16 cellular contexts compared by ENCODE assay signal in the genomic region with DNA sequence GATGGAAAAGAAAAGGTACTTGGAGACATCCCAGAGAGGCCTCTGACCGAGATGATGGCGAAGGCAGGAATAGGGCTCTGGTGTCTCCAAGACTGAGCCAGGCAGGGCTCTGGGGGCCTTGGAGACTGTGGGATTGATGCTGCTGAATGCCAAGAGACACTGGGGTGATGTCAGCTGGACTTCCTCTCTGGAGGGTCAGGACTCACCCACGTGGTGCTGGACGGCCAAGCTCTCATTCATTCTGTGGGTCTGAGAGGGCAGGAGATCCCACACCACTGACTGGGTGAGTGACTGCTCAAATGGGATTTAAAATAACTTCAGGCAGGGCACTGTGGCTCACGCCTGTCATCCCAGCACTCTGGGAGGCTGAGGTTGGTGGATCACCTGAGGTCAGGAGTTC.
"Had no signal": no experiment of that assay in that cellular context is flagged by ENCODE, and none has a peak within 500 bp of the region (broad histone marks: within the 10 kb centered on the region; RNA-seq: fewer than 3 reads in every experiment).

No MANE protein-coding gene starts in this region.

- H3K27ac ChIP-seq: body of pancreas, cardiac muscle cell, WERI-Rb-1 had no signal

- H3K36me3 ChIP-seq: cardiac muscle cell, thyroid gland, WERI-Rb-1 had no signal

- DNase-seq: activated CD4-positive, alpha-beta T cell treated with anti-CD3 and anti-CD28 coated beads, Interleukin-2, amount 50 U/mL, for 1 hour; activated CD4-positive, CD25-positive, alpha-beta regulatory T cell treated with anti-CD3 and anti-CD28 coated beads, Interleukin-2, amount 50 U/mL, for 72 hours; activated CD8-positive, alpha-beta T cell treated with anti-CD3 and anti-CD28 coated beads, Interleukin-2, amount 10 ng/mL, durations not matched to agents 7 days and 5 days; activated gamma-delta T cell; anterior cingulate cortex; body of pancreas; effector memory CD8-positive, alpha-beta T cell; occipital lobe; stimulated activated CD4-positive, alpha-beta T cell treated with anti-CD3 and anti-CD28 coated beads, Interleukin-1b, Interleukin-23, amount 100 ng/mL, for 48 hours; substantia nigra; T-helper 1 cell; thyroid gland had no signal

- H3K9me3 ChIP-seq: body of pancreas, thyroid gland had no signal

- ATAC-seq: activated CD8-positive, alpha-beta T cell treated with anti-CD3 and anti-CD28 coated beads, Interleukin-2, amount 10 ng/mL, durations not matched to agents 7 days and 5 days; body of pancreas; effector memory CD8-positive, alpha-beta T cell; esophagus mucosa; left lobe of liver had no signal

- H3K4me3 ChIP-seq: body of pancreas, cardiac muscle cell, thyroid gland had no signal

- H3K27me3 ChIP-seq: body of pancreas, cardiac muscle cell, thyroid gland had no signal
